In the genomic region with DNA sequence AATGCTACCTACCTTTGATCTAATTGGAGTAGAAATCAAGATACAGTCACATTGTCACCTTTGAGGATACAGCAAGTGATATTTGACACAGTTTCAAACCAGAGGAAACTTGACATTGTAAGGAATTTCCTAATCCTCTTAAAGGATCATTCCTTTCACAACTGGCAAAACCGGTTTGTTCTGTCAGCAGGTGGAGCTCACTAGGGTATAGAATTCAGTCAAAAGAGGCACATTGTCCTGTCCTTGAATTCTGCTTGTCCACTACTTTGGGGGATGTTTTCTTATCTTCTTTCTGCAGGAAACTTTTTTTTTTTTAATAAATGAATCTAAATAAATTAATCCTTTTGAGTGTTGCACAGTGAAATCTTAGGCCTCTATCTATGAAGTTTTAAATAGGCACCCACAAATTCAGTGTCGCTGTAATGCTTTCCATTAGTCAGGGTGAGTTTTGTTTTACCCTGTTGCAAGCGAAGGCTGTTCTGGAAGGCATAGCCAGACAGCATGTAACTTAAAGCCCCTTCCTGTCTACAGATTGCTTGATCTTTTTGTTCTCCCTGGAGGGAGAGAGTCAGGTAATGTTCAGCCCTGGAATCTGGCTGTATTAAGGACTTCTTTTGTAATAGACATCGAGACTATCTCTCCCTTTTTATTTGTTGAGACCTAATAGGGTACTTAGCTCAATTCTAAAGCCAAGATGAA, we compare ENCODE assay signal across 1 cellular context.
TF ChIP-seq lines count a peak whose summit lies in the region.

No MANE protein-coding gene starts in this region.

TF ChIP-seq in WTC11, 78 proteins besides CTCF, POLR2A, EP300 and RAD21 (continued from another document):
- TF ChIP-seq, protein P1, sequence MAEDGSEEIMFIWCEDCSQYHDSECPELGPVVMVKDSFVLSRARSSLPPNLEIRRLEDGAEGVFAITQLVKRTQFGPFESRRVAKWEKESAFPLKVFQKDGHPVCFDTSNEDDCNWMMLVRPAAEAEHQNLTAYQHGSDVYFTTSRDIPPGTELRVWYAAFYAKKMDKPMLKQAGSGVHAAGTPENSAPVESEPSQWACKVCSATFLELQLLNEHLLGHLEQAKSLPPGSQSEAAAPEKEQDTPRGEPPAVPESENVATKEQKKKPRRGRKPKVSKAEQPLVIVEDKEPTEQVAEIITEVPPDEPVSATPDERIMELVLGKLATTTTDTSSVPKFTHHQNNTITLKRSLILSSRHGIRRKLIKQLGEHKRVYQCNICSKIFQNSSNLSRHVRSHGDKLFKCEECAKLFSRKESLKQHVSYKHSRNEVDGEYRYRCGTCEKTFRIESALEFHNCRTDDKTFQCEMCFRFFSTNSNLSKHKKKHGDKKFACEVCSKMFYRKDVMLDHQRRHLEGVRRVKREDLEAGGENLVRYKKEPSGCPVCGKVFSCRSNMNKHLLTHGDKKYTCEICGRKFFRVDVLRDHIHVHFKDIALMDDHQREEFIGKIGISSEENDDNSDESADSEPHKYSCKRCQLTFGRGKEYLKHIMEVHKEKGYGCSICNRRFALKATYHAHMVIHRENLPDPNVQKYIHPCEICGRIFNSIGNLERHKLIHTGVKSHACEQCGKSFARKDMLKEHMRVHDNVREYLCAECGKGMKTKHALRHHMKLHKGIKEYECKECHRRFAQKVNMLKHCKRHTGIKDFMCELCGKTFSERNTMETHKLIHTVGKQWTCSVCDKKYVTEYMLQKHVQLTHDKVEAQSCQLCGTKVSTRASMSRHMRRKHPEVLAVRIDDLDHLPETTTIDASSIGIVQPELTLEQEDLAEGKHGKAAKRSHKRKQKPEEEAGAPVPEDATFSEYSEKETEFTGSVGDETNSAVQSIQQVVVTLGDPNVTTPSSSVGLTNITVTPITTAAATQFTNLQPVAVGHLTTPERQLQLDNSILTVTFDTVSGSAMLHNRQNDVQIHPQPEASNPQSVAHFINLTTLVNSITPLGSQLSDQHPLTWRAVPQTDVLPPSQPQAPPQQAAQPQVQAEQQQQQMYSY (CRISPR knock-in tag; IDR thresholded peaks at IDR 0.05) = no peak
- TF ChIP-seq ZNF512 (CRISPR knock-in tag; IDR thresholded peaks at IDR 0.05; ENCODE audit: borderline replicate concordance) = no peak
- TF ChIP-seq ZNF232 (CRISPR knock-in tag; IDR thresholded peaks at IDR 0.05) = no peak
- no peak for TF ChIP-seq FOXK1 (CRISPR knock-in tag; IDR thresholded peaks at IDR 0.05)
- TF ChIP-seq HMGA2 (CRISPR knock-in tag; IDR thresholded peaks at IDR 0.05) = no peak
